Comparison of ENCODE assay signal across 8 cellular contexts in the genomic region with DNA sequence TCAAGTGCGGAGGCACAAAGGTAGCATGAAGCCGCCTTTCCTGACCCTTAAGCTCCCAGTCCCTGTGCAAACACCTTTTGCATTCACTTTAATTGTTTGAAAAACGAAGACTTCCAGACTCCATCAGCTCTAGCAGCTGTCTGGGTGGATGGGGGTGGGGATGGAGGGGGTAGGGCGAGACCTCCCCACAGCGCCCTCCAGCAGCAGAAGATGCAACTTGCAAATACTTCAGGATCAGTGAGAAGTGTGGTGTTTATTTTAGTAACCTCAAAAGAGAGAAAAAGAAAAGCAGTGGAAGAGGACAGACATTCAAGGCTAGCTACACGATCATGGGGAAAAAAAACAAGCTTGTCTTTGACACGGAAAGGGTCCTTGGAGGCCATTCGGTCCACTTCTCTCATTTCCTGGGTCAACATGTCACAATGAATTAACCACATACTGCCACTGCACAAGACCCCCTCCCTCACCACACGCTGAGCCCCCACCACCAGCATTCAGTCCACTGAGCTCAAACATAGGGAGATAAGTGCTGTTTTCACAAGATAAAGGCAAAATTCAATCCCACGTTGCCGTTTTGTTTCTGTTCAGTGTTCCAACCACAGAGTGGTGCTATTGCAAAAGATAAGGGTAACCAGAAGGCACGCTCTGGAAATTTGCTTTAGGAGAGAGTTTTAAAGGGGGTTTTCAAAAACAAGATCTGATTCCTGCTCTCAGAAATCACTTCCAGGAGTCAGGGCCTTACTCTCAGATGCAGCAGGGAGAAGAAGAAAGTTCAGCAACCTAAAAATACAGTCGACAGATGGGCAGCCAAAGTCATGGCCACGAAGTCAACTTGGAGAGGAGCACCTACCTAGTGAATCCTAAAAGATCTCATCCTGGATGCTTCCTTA. TPM values are rescaled to one million over a fixed set of nuclear protein-coding genes. Genes with fewer than 3 reads are reported as not detected.
DNase-seq lines count a peak whose midpoint lies in the region; ATAC-seq and TF ChIP-seq lines count a peak whose summit lies in the region.

No MANE protein-coding gene starts in this region.

- H3K4me1 ChIP-seq in body of pancreas (peaks cover 32% of the 10 kb centered on the region), right lobe of liver (peaks cover 0 to 7% (median 0%) of the 10 kb centered on the region in 4 donors)

- H3K4me3 ChIP-seq in BJ (ENCODE audit: low read depth, low read length) (no peak overlapping the region), body of pancreas (no peak overlapping the region), right lobe of liver (no peak overlapping the region)

- H3K36me3 ChIP-seq in BJ (ENCODE audit: control insufficient read depth, insufficient read depth, low read length) = no peaks in the 10 kb centered on the region
- no peaks in the 10 kb centered on the region for H3K36me3 ChIP-seq in body of pancreas (replicated peaks in 1 of 2; ENCODE audit: insufficient read depth in 1 of 2, low read depth in 2 of 2)
- no peaks in the 10 kb centered on the region for H3K36me3 ChIP-seq in right lobe of liver

- TF ChIP-seq CTCF in BJ (IDR thresholded peaks at IDR 0.05; ENCODE audit: insufficient read depth, low read depth, low read length) (peak; percentile 64), LNCAP (IDR thresholded peaks at IDR 0.05) (peak; percentile 33; the same call in 1 of the 2 replicates), body of pancreas (IDR thresholded peaks at IDR 0.05) (peak in 5 of 7 experiments; percentile 21 to 51 (median 47)), right lobe of liver (IDR thresholded peaks at IDR 0.05) (peak; percentile 44 to 62 (median 48))

- TF ChIP-seq POLR2A in body of pancreas (IDR thresholded peaks at IDR 0.05) (no peak), right lobe of liver (IDR thresholded peaks at IDR 0.05) (no peak)

- H3K27ac ChIP-seq in body of pancreas = no peak overlapping the region
- no peak overlapping the region for H3K27ac ChIP-seq in right lobe of liver

- H3K9me3 ChIP-seq in body of pancreas = no peaks in the 10 kb centered on the region
- H3K9me3 ChIP-seq in right lobe of liver = no peaks in the 10 kb centered on the region

- POLR2A ChIA-PET in BJ (lab: Charles Lee) = interaction anchor here (0.5 kb wide), 1 partner anchor 223 kb away, joined by 8 read pairs; no protein-coding TSS in a partner anchor

- WGBS in body of pancreas, 2 donors = 10% methylated on average over 14 of the region's 14 CpGs
- WGBS in right lobe of liver (ENCODE audit: insufficient coverage, low coverage, low lambda C conversion rate, missing lambda C conversion rate) = 13% methylated on average over 14 of the region's 14 CpGs

- H3K27me3 ChIP-seq in BJ (ENCODE audit: control insufficient read depth, insufficient read depth, low read length) = peaks cover 23% of the 10 kb centered on the region
- peaks cover 0 to 40% of the 10 kb centered on the region in 2 donors for H3K27me3 ChIP-seq in body of pancreas
- H3K27me3 ChIP-seq in right lobe of liver = peaks cover 0 to 3% of the 10 kb centered on the region in 2 donors

- intact Hi-C loops in body of pancreas (cut with DNase I) = no loop called here
- intact Hi-C loops in right lobe of liver (cut with DNase I) = no loop called here

- ATAC-seq in body of pancreas (no peak), right lobe of liver (peak; percentile 17 to 34 (median 28))

- DNase-seq in BJ (ENCODE audit: low read depth) = no peak
- DNase-seq in body of pancreas = no peak
- DNase-seq in right lobe of liver = no peak
- no peak for DNase-seq in cerebellum (ENCODE audit: low spot score)
- no peak for DNase-seq in stimulated activated CD4-positive, alpha-beta T cell treated with anti-CD3 and anti-CD28 coated beads, Interleukin-4, amount 100 ng/mL, for 4 hours
- DNase-seq in NCI-H524 treated with DMSO at 0.1 percent for 48 hours (lab: John Stamatoyannopoulos, UW) = no peak
- no peak for DNase-seq in Kasumi-1 (lab: John Stamatoyannopoulos, UW)

- CTCF ChIA-PET in BJ (lab: Yijun Ruan, JAX) = interaction anchor here (0.6 to 8.9 kb wide), 43 partner anchors 9 to 893 kb away, joined by 3 to 69 read pairs (median 4); no protein-coding TSS in a partner anchor

RNA-seq across cellular contexts. Expression of a gene that starts 3.3 kb away (rescaled TPM):
- 11.4 and 12.5 TPM in 2 replicates for polyA plus RNA-seq in BJ (2011; rRNA removed)
- 11.6 and 12.2 TPM in 2 replicates for polyA minus RNA-seq in BJ (2011; rRNA and poly(A)+ RNA removed)
- total RNA-seq in body of pancreas = not detected
- 1 to 10 TPM; 1.1 to 4.0 (median 2.6) TPM for total RNA-seq in right lobe of liver
- 17.1 TPM for total RNA-seq in cerebellum
